17 cellular contexts compared by ENCODE assay signal in the genomic region with DNA sequence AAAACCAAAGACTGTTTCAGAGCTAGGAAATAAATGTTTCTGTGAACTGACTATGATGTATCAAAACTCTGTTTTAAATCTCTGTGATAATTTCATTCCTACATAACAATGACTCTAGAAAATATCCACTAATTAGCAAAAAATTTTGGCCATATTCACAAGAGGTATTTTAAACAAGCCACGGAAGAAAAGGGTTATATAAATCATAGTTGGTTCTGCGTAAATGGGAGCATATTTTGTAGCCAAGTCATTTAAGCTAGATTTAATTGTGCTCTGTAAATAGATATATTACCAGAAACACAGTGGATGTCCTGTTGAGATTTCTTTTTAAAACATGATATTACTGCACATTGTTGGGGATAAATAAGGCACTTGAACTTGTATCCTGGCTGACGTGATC.
DNase-seq lines count a peak whose midpoint lies in the region; ATAC-seq, FAIRE-seq and TF ChIP-seq lines count a peak whose summit lies in the region.
"Had no signal": no experiment of that assay in that cellular context is flagged by ENCODE, and none has a peak within 500 bp of the region (broad histone marks: within the 10 kb centered on the region; RNA-seq: fewer than 3 reads in every experiment).

No MANE protein-coding gene starts in this region.

- dilution Hi-C loops in IMR-90 (cut with HindIII; ENCODE audit: low sequenced_read_pairs, unreplicated experiment) = no loop called here

- no peak overlapping the region for H2BK120ac ChIP-seq in IMR-90 (ENCODE audit: low read depth, low read length)

- H2BK20ac ChIP-seq in IMR-90 (ENCODE audit: low read depth, low read length) = no peak overlapping the region

- no peak overlapping the region; the same call in 1 of the 2 replicates for H4K5ac ChIP-seq in IMR-90 (ENCODE audit: low read depth, low read length)

- H3K9me3 ChIP-seq in IMR-90 (ENCODE audit: control insufficient read depth, insufficient read depth, low read length) = no peaks in the 10 kb centered on the region
- no peaks in the 10 kb centered on the region for H3K9me3 ChIP-seq in astrocyte (ENCODE audit: insufficient read depth, low read depth, low read length)
- H3K9me3 ChIP-seq in GM23248 (ENCODE audit: low read depth) = no peaks in the 10 kb centered on the region
- no peaks in the 10 kb centered on the region for H3K9me3 ChIP-seq in MG63
- H3K9me3 ChIP-seq: BLaER1, Caco-2 had no signal

- no peaks in the 10 kb centered on the region for H3K79me1 ChIP-seq in IMR-90 (ENCODE audit: low read depth in 1 of 2, low read length in 2 of 2)

- H2AFZ ChIP-seq in IMR-90 (replicated peaks; ENCODE audit: low read length, poor library complexity) (no peak overlapping the region), astrocyte (ENCODE audit: low read depth, low read length) (no peak overlapping the region), GM23248 (no peak overlapping the region)

- no peak overlapping the region for H3K4me3 Mint-ChIP-seq in astrocyte (ENCODE audit: unreplicated experiment)
- H3K4me3 Mint-ChIP-seq: CD8-positive, alpha-beta memory T cell had no signal

- ATAC-seq in IMR-90 (ENCODE audit: low read depth) (no peak; the same call in 1 of the 2 replicates), GM19463 (IDR thresholded peaks at IDR 0.05; ENCODE audit: unreplicated experiment) (no peak)

- H3F3A ChIP-seq in GM23248 (ENCODE audit: insufficient read depth) = peaks cover 4% of the 10 kb centered on the region

- H3K36me3 Mint-ChIP-seq in astrocyte (ENCODE audit: low read depth, unreplicated experiment) = no peaks in the 10 kb centered on the region

- POLR2A ChIA-PET in IMR-90 (lab: Charles Lee; ENCODE audit: unreplicated experiment) = no interaction called here

- H3K4me1 ChIP-seq in IMR-90 (ENCODE audit: control insufficient read depth, insufficient read depth, low read length) = peaks cover 2% of the 10 kb centered on the region; the same call in 1 of the 2 replicates
- H3K4me1 ChIP-seq in astrocyte (ENCODE audit: insufficient read depth, low read length) = no peaks in the 10 kb centered on the region
- peaks cover 9% of the 10 kb centered on the region for H3K4me1 ChIP-seq in GM23248 (ENCODE audit: insufficient read depth)

- intact Hi-C loops in IMR-90 (cut with micrococcal nuclease) = no loop called here

- in situ Hi-C loops in IMR-90 (cut with MboI; ENCODE audit: low sequenced_read_pairs) (no loop called here), GM23248 (cut with MboI) (no loop called here)

- no peak overlapping the region for H3K4me3 ChIP-seq in IMR-90 (ENCODE audit: insufficient read depth, low read depth, low read length)
- no peak overlapping the region for H3K4me3 ChIP-seq in astrocyte (ENCODE audit: insufficient read depth, low read depth, low read length)
- H3K4me3 ChIP-seq in GM23248 = no peak overlapping the region
- no peak overlapping the region for H3K4me3 ChIP-seq in MG63
- H3K4me3 ChIP-seq: BLaER1 had no signal

- no peaks in the 10 kb centered on the region for H3K9me1 ChIP-seq in IMR-90 (ENCODE audit: insufficient read depth, low read length)

- H3K27me3 Mint-ChIP-seq in astrocyte (ENCODE audit: low read depth, unreplicated experiment) = no peaks in the 10 kb centered on the region
- H3K27me3 Mint-ChIP-seq: CD8-positive, alpha-beta memory T cell had no signal

- H3K56ac ChIP-seq in IMR-90 (ENCODE audit: extremely low read depth, insufficient read depth, low read length) = no peak overlapping the region

- no peak overlapping the region for H4K8ac ChIP-seq in IMR-90 (ENCODE audit: low read depth in 2 of 2, low read length in 2 of 2)

- TF ChIP-seq CTCF in IMR-90 (conservative IDR thresholded peaks at IDR 0.05; ENCODE audit: low read depth, low read length) (no peak), astrocyte (IDR thresholded peaks at IDR 0.05; ENCODE audit: insufficient read depth, low read depth, low read length) (no peak)

- H3K4me2 ChIP-seq in IMR-90 (ENCODE audit: low read depth, low read length) (no peak overlapping the region), astrocyte (ENCODE audit: low read length) (no peak overlapping the region), GM23248 (ENCODE audit: unreplicated experiment) (no peak overlapping the region)
- H3K4me2 ChIP-seq: BLaER1 had no signal

- whole genome bisulfite sequencing in IMR-90 (ENCODE audit: extremely low coverage in 2 of 2, insufficient read length in 1 of 2), 2 experiments = no CpG with 5 or more reads among the region's 3 CpGs
- WGBS in GM23248 (ENCODE audit: low coverage in 1 of 2, low lambda C conversion rate in 2 of 2, missing lambda C conversion rate in 2 of 2), 2 experiments = 78 to 79% methylated on average over 3 of the region's 3 CpGs

- no peak for TF ChIP-seq POLR2A in IMR-90 (IDR thresholded peaks at IDR 0.05; ENCODE audit: low read depth, low read length)

- no peak overlapping the region for H3K18ac ChIP-seq in IMR-90 (ENCODE audit: low read depth, low read length)

- H3K23ac ChIP-seq in IMR-90 (ENCODE audit: low read depth, low read length) = no peak overlapping the region

- H2AK9ac ChIP-seq in IMR-90 (replicated peaks; ENCODE audit: low read depth, low read length, poor library complexity) = no peak overlapping the region

- no peak overlapping the region for H3K9ac ChIP-seq in IMR-90 (ENCODE audit: low read depth, low read length)
- H3K9ac ChIP-seq in astrocyte (ENCODE audit: low read length) = no peak overlapping the region
- H3K9ac ChIP-seq in GM23248 = no peak overlapping the region
- H3K9ac ChIP-seq: BLaER1 had no signal

- peak overlapping the region; percentile 63 for H2BK5ac ChIP-seq in IMR-90 (ENCODE audit: low read depth, low read length, poor library complexity, severe bottlenecking)

- H2BK15ac ChIP-seq in IMR-90 (ENCODE audit: low read depth, low read length) = no peak overlapping the region

- no peaks in the 10 kb centered on the region for H3K9me3 Mint-ChIP-seq in astrocyte (ENCODE audit: unreplicated experiment)
- H3K9me3 Mint-ChIP-seq: CD8-positive, alpha-beta memory T cell had no signal

- H3K4ac ChIP-seq in IMR-90 (ENCODE audit: low read depth, low read length) = no peak overlapping the region

- H3K14ac ChIP-seq in IMR-90 (replicated peaks; ENCODE audit: low read depth, low read length) = peak overlapping the region; percentile 62; the same call in 1 of the 2 replicates

- H4K20me1 ChIP-seq in IMR-90 (ENCODE audit: insufficient read depth, low read length) = no peaks in the 10 kb centered on the region
- no peaks in the 10 kb centered on the region for H4K20me1 ChIP-seq in astrocyte (ENCODE audit: insufficient read depth, low read length)
- H4K20me1 ChIP-seq in GM23248 (ENCODE audit: insufficient read depth) = no peaks in the 10 kb centered on the region
- H4K20me1 ChIP-seq: BLaER1 had no signal

- no peak overlapping the region for H3K27ac Mint-ChIP-seq in astrocyte (ENCODE audit: unreplicated experiment)
- H3K27ac Mint-ChIP-seq: CD8-positive, alpha-beta memory T cell had no signal

- DNase-seq in EH (ENCODE audit: low read depth) = peak; percentile 83
- DNase-seq in IMR-90 = no peak
- peak; percentile 42 for DNase-seq in NCI-H748 (lab: John Stamatoyannopoulos, UW; ENCODE audit: unreplicated experiment)
- peak; percentile 36 for DNase-seq in astrocyte (ENCODE audit: low read depth)
- DNase-seq in GM23248 = no peak
- no peak for DNase-seq in MG63
- DNase-seq: AML-193; Caco-2; CD8-positive, alpha-beta memory T cell; HCEC 1CT; KBM-7 had no signal

- CTCF ChIA-PET in IMR-90 (lab: Yijun Ruan, JAX) = no interaction called here

- H3K9me2 ChIP-seq in GM23248 (ENCODE audit: insufficient read depth) = no peaks in the 10 kb centered on the region; the same call in 1 of the 2 replicates

- H2AK5ac ChIP-seq in IMR-90 (ENCODE audit: low read depth, low read length) = no peak overlapping the region

- no peaks in the 10 kb centered on the region for H3K36me3 ChIP-seq in IMR-90 (ENCODE audit: control insufficient read depth, insufficient read depth, low read length)
- no peaks in the 10 kb centered on the region for H3K36me3 ChIP-seq in astrocyte (ENCODE audit: insufficient read depth, low read length)
- H3K36me3 ChIP-seq in GM23248 (ENCODE audit: low read depth) = no peaks in the 10 kb centered on the region
- H3K36me3 ChIP-seq in MG63 = no peaks in the 10 kb centered on the region; the same call in 1 of the 2 replicates

- H4K91ac ChIP-seq in IMR-90 (ENCODE audit: insufficient read depth, low read depth, low read length) = no peak overlapping the region

- peaks cover 9% of the 10 kb centered on the region for H3K4me1 Mint-ChIP-seq in astrocyte (ENCODE audit: low read depth, unreplicated experiment)

- no peak for TF ChIP-seq RAD21 in IMR-90 (IDR thresholded peaks at IDR 0.05; ENCODE audit: low read length)

- FAIRE-seq in astrocyte (lab: Jason Lieb, UNC) = peak; percentile 23
- FAIRE-seq: G401.6, GM12892, GM19239 had no signal

- H3K27ac ChIP-seq in IMR-90 (ENCODE audit: insufficient read depth, low read length) = no peak overlapping the region
- no peak overlapping the region for H3K27ac ChIP-seq in astrocyte (ENCODE audit: low read depth, low read length)
- H3K27ac ChIP-seq in GM23248 = no peak overlapping the region
- H3K27ac ChIP-seq: BLaER1, HL-60 had no signal

- no TSS peak for BruUV-seq in IMR-90 (replicated peaks; lab: Mats Ljungman, UMichigan)

- no peaks in the 10 kb centered on the region for H3K79me2 ChIP-seq in astrocyte (ENCODE audit: insufficient read depth, low read length)
- H3K79me2 ChIP-seq in GM23248 (ENCODE audit: insufficient read depth) = no peaks in the 10 kb centered on the region

- H3K27me3 ChIP-seq in IMR-90 (ENCODE audit: control insufficient read depth, insufficient read depth, low read length) = no peaks in the 10 kb centered on the region
- no peaks in the 10 kb centered on the region for H3K27me3 ChIP-seq in astrocyte (ENCODE audit: insufficient read depth, low read length)
- H3K27me3 ChIP-seq in GM23248 (replicated peaks; ENCODE audit: insufficient read depth) = no peaks in the 10 kb centered on the region
- no peaks in the 10 kb centered on the region for H3K27me3 ChIP-seq in MG63
- H3K27me3 ChIP-seq: BLaER1 had no signal

TF ChIP-seq in IMR-90, 13 proteins besides CTCF, POLR2A, EP300 and RAD21 (continues in another document):
- TF ChIP-seq RCOR1 (IDR thresholded peaks at IDR 0.05; ENCODE audit: insufficient replicate concordance, low read length) (no peak), BHLHE40 (IDR thresholded peaks at IDR 0.05; ENCODE audit: low read depth, low read length) (no peak), ELK1 (IDR thresholded peaks at IDR 0.05; ENCODE audit: borderline replicate concordance, low read depth, low read length) (no peak), RFX5 (IDR thresholded peaks at IDR 0.05; ENCODE audit: low read depth, low read length) (no peak), SMC3 (IDR thresholded peaks at IDR 0.05; ENCODE audit: low read depth, low read length) (no peak)

Comparison
In these comparisons a context has a peak if more than half of its experiments do, and no peak if none do; other contexts are left out.
1. DNase-seq: peak in EH (single experiment), NCI-H748 (single experiment) and astrocyte (single experiment); none in IMR-90 (single experiment), GM23248 (single experiment) and MG63 (single experiment).